Comparison of ENCODE assay signal across 9 cellular contexts in genomic region chr19:17488593-17489391, GRCh38. TPM values are rescaled to one million over a fixed set of nuclear protein-coding genes. Genes with fewer than 3 reads are reported as not detected.
DNase-seq lines count a peak whose midpoint lies in the region; ATAC-seq, FAIRE-seq and TF ChIP-seq lines count a peak whose summit lies in the region.
"Had no signal": no experiment of that assay in that cellular context is flagged by ENCODE, and none has a peak within 500 bp of the region (broad histone marks: within the 10 kb centered on the region; RNA-seq: fewer than 3 reads in every experiment).

No MANE protein-coding gene starts in this region.

- WGBS in mammary epithelial cell (ENCODE audit: low coverage, missing lambda C conversion rate): 42% methylated on average over 8 of the region's 31 CpGs

- H3K36me3 Mint-ChIP-seq in CD14-positive monocyte (peaks cover 22 to 58% of the 10 kb centered on the region in 2 donors), memory B cell (peaks cover 3% of the 10 kb centered on the region)
- H3K36me3 Mint-ChIP-seq in stimulated activated effector memory CD8-positive, alpha-beta T cell treated with anti-CD3 and anti-CD28 coated beads, Interleukin-12 subunit alpha, Interleukin-12 subunit beta, amount 100 ng/mL, for 72 hours: no peaks in the 10 kb centered on the region

- intact Hi-C loops in CD14-positive monocyte (cut with micrococcal nuclease) (no loop called here), mammary epithelial cell (cut with micrococcal nuclease) (no loop called here)

- peak overlapping the region; percentile 39 for H2AFZ ChIP-seq in mammary epithelial cell (ENCODE audit: low read depth, low read length)

- H3K27me3 Mint-ChIP-seq in CD14-positive monocyte (ENCODE audit: low read depth in 3 of 3): peaks cover 0 to 7% (median 0%) of the 10 kb centered on the region in 3 donors
- peaks cover 2% of the 10 kb centered on the region for H3K27me3 Mint-ChIP-seq in memory B cell

- H3K4me1 Mint-ChIP-seq in CD14-positive monocyte: peaks cover 28% of the 10 kb centered on the region
- H3K4me1 Mint-ChIP-seq in memory B cell: peaks cover 15% of the 10 kb centered on the region
- peaks cover 32% of the 10 kb centered on the region for H3K4me1 Mint-ChIP-seq in stimulated activated effector memory CD8-positive, alpha-beta T cell treated with anti-CD3 and anti-CD28 coated beads, Interleukin-12 subunit alpha, Interleukin-12 subunit beta, amount 100 ng/mL, for 72 hours

- in situ Hi-C loops in mammary epithelial cell (cut with MboI; ENCODE audit: low sequenced_read_pairs in 2 of 2): no loop called here

- H3K4me3 Mint-ChIP-seq in CD14-positive monocyte (peak overlapping the region; percentile 71 to 82), memory B cell (peak overlapping the region; percentile 70)
- peak overlapping the region; percentile 76 for H3K4me3 Mint-ChIP-seq in stimulated activated effector memory CD8-positive, alpha-beta T cell treated with anti-CD3 and anti-CD28 coated beads, Interleukin-12 subunit alpha, Interleukin-12 subunit beta, amount 100 ng/mL, for 72 hours

- H3K4me1 ChIP-seq in mammary epithelial cell (ENCODE audit: insufficient read depth, low read length): peaks cover 11% of the 10 kb centered on the region

- DNase-seq in CD14-positive monocyte (ENCODE audit: low spot score) (peak; percentile 74), HTR-8/SVneo (ENCODE audit: insufficient read length, low spot score) (no peak), mammary epithelial cell (peak; percentile 43), memory B cell (ENCODE audit: low spot score in 2 of 2) (peak; percentile 34 to 51), cortex of kidney (lab: John Stamatoyannopoulos, UW) (no peak), NCI-H1105 (lab: John Stamatoyannopoulos, UW) (no peak)
- peak; percentile 58 to 73 for DNase-seq in stimulated activated effector memory CD8-positive, alpha-beta T cell treated with anti-CD3 and anti-CD28 coated beads, Interleukin-12 subunit alpha, Interleukin-12 subunit beta, amount 100 ng/mL, for 72 hours (ENCODE audit: low spot score in 2 of 2)

- peak overlapping the region in 3 of 7 donors; percentile 27 to 81 (median 51) for H3K27ac Mint-ChIP-seq in CD14-positive monocyte
- no peak overlapping the region for H3K27ac Mint-ChIP-seq in memory B cell
- peak overlapping the region; percentile 83 for H3K27ac Mint-ChIP-seq in stimulated activated effector memory CD8-positive, alpha-beta T cell treated with anti-CD3 and anti-CD28 coated beads, Interleukin-12 subunit alpha, Interleukin-12 subunit beta, amount 100 ng/mL, for 72 hours

- no peaks in the 10 kb centered on the region for H4K20me1 ChIP-seq in mammary epithelial cell (ENCODE audit: insufficient read depth, low read length)

- TF ChIP-seq CTCF in CD14-positive monocyte (IDR thresholded peaks at IDR 0.05) (no peak), VCaP (conservative IDR thresholded peaks at IDR 0.05) (peak; percentile 75), mammary epithelial cell (conservative IDR thresholded peaks at IDR 0.05 in 1 of 2, IDR thresholded peaks at IDR 0.05 in 1 of 2; ENCODE audit: extremely low read depth in 1 of 2, insufficient read depth in 1 of 2, low read depth in 1 of 2, low read length in 2 of 2) (peak in 1 of 2 donors; percentile 29)

- no peak overlapping the region for H3K4me3 ChIP-seq in mammary epithelial cell (replicated peaks in 1 of 3; ENCODE audit: insufficient read depth in 1 of 3, low read depth in 2 of 3, low read length in 3 of 3)

- H3K9ac ChIP-seq in mammary epithelial cell (ENCODE audit: insufficient read depth, low read length): no peak overlapping the region

- CTCF ChIA-PET in mammary epithelial cell (lab: Charles Lee; ENCODE audit: low non-redundant PET): no interaction called here

- peaks cover 2% of the 10 kb centered on the region for H3K36me3 ChIP-seq in mammary epithelial cell (ENCODE audit: insufficient read depth, low read length)

- peak overlapping the region; percentile 33 for H3K4me2 ChIP-seq in mammary epithelial cell (ENCODE audit: insufficient read depth, low read depth, low read length)

- FAIRE-seq in HTR-8/SVneo (lab: Jason Lieb, UNC): peak; percentile 46
- FAIRE-seq: GM18507 had no signal

- dilution Hi-C loops in mammary epithelial cell (cut with HindIII; ENCODE audit: low sequenced_read_pairs): no loop called here

- no peaks in the 10 kb centered on the region for H3K9me3 ChIP-seq in mammary epithelial cell (replicated peaks; ENCODE audit: insufficient read depth, low read length)

- peak; percentile 95 for ATAC-seq in memory B cell (ENCODE audit: low read depth)
- peak; percentile 97 for ATAC-seq in stimulated activated effector memory CD8-positive, alpha-beta T cell treated with anti-CD3 and anti-CD28 coated beads, Interleukin-12 subunit alpha, Interleukin-12 subunit beta, amount 100 ng/mL, for 72 hours

- no TSS peak for BruUV-seq in mammary epithelial cell (replicated peaks; lab: Mats Ljungman, UMichigan)

- H3K79me2 ChIP-seq in mammary epithelial cell (ENCODE audit: insufficient read depth, low read length): peaks cover 7% of the 10 kb centered on the region

- H3K27ac ChIP-seq in VCaP: peak overlapping the region; percentile 54
- no peak overlapping the region for H3K27ac ChIP-seq in mammary epithelial cell (ENCODE audit: insufficient read depth, low read depth, low read length)

- no peaks in the 10 kb centered on the region for H3K27me3 ChIP-seq in mammary epithelial cell (ENCODE audit: insufficient read depth, low read length)

- H3K9me3 Mint-ChIP-seq in CD14-positive monocyte: peaks cover 0 to 2% (median 0%) of the 10 kb centered on the region in 7 donors
- H3K9me3 Mint-ChIP-seq in memory B cell: no peaks in the 10 kb centered on the region
- H3K9me3 Mint-ChIP-seq in stimulated activated effector memory CD8-positive, alpha-beta T cell treated with anti-CD3 and anti-CD28 coated beads, Interleukin-12 subunit alpha, Interleukin-12 subunit beta, amount 100 ng/mL, for 72 hours: no peaks in the 10 kb centered on the region

RNA-seq across cellular contexts. Expression of gene SLC27A1, which starts 18.5 kb away (rescaled TPM):
- 10 to 100 TPM; 27.1 to 27.6 TPM for polyA plus RNA-seq in CD14-positive monocyte
- total RNA-seq in mammary epithelial cell: 10 to 100 TPM; 42.2 to 90.4 TPM
- 17.1 TPM for polyA plus RNA-seq in mammary epithelial cell
- polyA minus RNA-seq in mammary epithelial cell: 13.5 TPM

RNA-seq across cellular contexts. Expression of gene PGLS, which starts 22.7 kb away (rescaled TPM):
- 100 to 1,000 TPM; 141 to 158 TPM for polyA plus RNA-seq in CD14-positive monocyte
- 100 to 1,000 TPM in 1 of 2 donors, 10 to 100 TPM in 1; 57.2 to 101 TPM for total RNA-seq in mammary epithelial cell
- polyA plus RNA-seq in mammary epithelial cell: 56.6 TPM
- 68.2 TPM for polyA minus RNA-seq in mammary epithelial cell

RNA-seq across cellular contexts. Expression of gene NXNL1, which starts 28.1 kb away (rescaled TPM):
- polyA plus RNA-seq in CD14-positive monocyte (not detected), mammary epithelial cell (not detected)
- total RNA-seq in mammary epithelial cell: not detected
- not detected for polyA minus RNA-seq in mammary epithelial cell

RNA-seq across cellular contexts. Expression of gene TMEM221, which starts 40.3 kb away (rescaled TPM):
- not detected for polyA plus RNA-seq in CD14-positive monocyte
- total RNA-seq in mammary epithelial cell: 1 to 10 TPM in 1 of 2 donors, under 1 TPM in 1; 0.17 to 1.4 TPM
- 0.35 TPM for polyA plus RNA-seq in mammary epithelial cell
- polyA minus RNA-seq in mammary epithelial cell: 2.2 TPM

Comparison
In these comparisons a context has a peak if more than half of its experiments do, and no peak if none do; other contexts are left out.
1. DNase-seq: peak in CD14-positive monocyte (single experiment), mammary epithelial cell (single experiment), memory B cell (2 of 2) and stimulated activated effector memory CD8-positive, alpha-beta T cell treated with anti-CD3 and anti-CD28 coated beads, Interleukin-12 subunit alpha, Interleukin-12 subunit beta, amount 100 ng/mL, for 72 hours (2 of 2); none in HTR-8/SVneo (single experiment), cortex of kidney (single experiment) and NCI-H1105 (single experiment).
2. Peak in every context shown above with its lines, with median percentiles within 50 percentile points of each other: H3K4me3 Mint-ChIP-seq.